In the genomic region with DNA sequence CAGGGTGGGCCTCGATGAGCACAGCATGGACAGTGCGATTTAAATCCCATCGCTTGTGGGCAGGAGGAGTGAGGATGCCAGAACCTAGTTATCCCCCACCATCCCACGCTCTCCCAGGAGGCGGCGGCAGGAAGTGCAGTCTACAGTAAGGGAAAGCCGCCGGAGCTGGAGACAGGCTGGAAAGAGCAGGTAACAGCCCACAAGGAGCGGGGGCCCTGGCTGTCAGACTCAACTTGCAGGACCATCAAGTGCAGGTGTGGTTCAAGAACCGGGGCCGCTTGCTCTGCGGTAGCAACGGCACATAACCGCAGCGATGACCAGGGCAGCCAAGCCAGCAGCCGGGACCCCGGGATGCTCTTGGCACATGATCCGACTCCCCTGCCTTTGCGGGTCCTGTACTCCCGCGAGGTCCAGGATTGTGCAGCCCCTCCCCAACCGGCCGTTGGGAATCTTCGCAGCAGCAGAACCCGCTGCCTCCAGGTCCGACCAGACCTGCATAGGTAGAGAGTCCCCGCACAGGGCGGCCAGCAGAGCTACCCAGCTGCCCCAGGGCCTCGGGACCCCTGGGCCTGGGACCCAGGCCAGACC, we compare ENCODE assay signal across 1 cellular context.
A peak's percentile ranks its signal among the peaks of the same experiment; 100 is the strongest.
TF ChIP-seq lines count a peak whose summit lies in the region.

No MANE protein-coding gene starts in this region.

TF ChIP-seq in HEK293, 187 proteins besides CTCF, POLR2A, EP300 and RAD21 (continued from another document):
- TF ChIP-seq ZBTB49 (tag by site-specific recombination; IDR thresholded peaks at IDR 0.05; ENCODE audit: low read depth) (no peak), ZNF529 (tag by site-specific recombination; IDR thresholded peaks at IDR 0.05; ENCODE audit: insufficient replicate concordance) (no peak), ZXDB (tag by site-specific recombination; IDR thresholded peaks at IDR 0.05) (no peak), PRDM10 (tag by site-specific recombination; IDR thresholded peaks at IDR 0.05) (peak; percentile 98), ZNF426 (tag by site-specific recombination; IDR thresholded peaks at IDR 0.05) (no peak), KLF10 (tag by site-specific recombination; IDR thresholded peaks at IDR 0.05) (no peak), EGR2 (tag by site-specific recombination; IDR thresholded peaks at IDR 0.05; ENCODE audit: low read depth) (peak; percentile 45; the same call in 1 of the 2 replicates), SP2 (tag by site-specific recombination; IDR thresholded peaks at IDR 0.05) (no peak), ZBTB20 (tag by site-specific recombination; IDR thresholded peaks at IDR 0.05) (peak; percentile 44), PBX3 (CRISPR knock-in tag; IDR thresholded peaks at IDR 0.05) (no peak), PRDM4 (tag by site-specific recombination; IDR thresholded peaks at IDR 0.05) (no peak), REPIN1 (tag by site-specific recombination; IDR thresholded peaks at IDR 0.05; ENCODE audit: low read depth) (no peak), SETDB1 (IDR thresholded peaks at IDR 0.05; ENCODE audit: insufficient read length, low read length) (peak; percentile 12), ZNF76 (tag by site-specific recombination; IDR thresholded peaks at IDR 0.05; ENCODE audit: borderline replicate concordance, low read depth) (no peak), ZNF555 (tag by site-specific recombination; conservative IDR thresholded peaks at IDR 0.05) (no peak), ZNF621 (tag by site-specific recombination; IDR thresholded peaks at IDR 0.05) (no peak), GLIS1 (tag by site-specific recombination; IDR thresholded peaks at IDR 0.05) (0 out of 2 replicates have a peak, but pooled peaks have one; percentile 21), RBAK (tag by site-specific recombination; IDR thresholded peaks at IDR 0.05) (no peak), ZNF248 (tag by site-specific recombination; IDR thresholded peaks at IDR 0.05) (no peak), ZNF394 (tag by site-specific recombination; IDR thresholded peaks at IDR 0.05; ENCODE audit: borderline replicate concordance) (no peak), ZFHX2 (tag by site-specific recombination; conservative IDR thresholded peaks at IDR 0.05) (peak; percentile 61), ZNF501 (tag by site-specific recombination; IDR thresholded peaks at IDR 0.05) (0 out of 2 replicates have a peak, but pooled peaks have one; percentile 0), ZNF837 (tag by site-specific recombination; IDR thresholded peaks at IDR 0.05) (no peak), ZNF335 (tag by site-specific recombination; conservative IDR thresholded peaks at IDR 0.05) (peak; percentile 55; the same call in 1 of the 2 replicates)
- TF ChIP-seq, protein P1, sequence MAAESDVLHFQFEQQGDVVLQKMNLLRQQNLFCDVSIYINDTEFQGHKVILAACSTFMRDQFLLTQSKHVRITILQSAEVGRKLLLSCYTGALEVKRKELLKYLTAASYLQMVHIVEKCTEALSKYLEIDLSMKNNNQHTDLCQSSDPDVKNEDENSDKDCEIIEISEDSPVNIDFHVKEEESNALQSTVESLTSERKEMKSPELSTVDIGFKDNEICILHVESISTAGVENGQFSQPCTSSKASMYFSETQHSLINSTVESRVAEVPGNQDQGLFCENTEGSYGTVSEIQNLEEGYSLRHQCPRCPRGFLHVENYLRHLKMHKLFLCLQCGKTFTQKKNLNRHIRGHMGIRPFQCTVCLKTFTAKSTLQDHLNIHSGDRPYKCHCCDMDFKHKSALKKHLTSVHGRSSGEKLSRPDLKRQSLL (tag by site-specific recombination; IDR thresholded peaks at IDR 0.05) = no peak
TF ChIP-seq in HEK293: peak in this region for 10.
